1 cellular context compared by ENCODE assay signal in genomic region chr2:43461461-43462073, GRCh38.
A peak's percentile ranks its signal among the peaks of the same experiment; 100 is the strongest.
TF ChIP-seq lines count a peak whose summit lies in the region.

No MANE protein-coding gene starts in this region.

TF ChIP-seq in GM12878, 131 proteins besides CTCF, POLR2A, EP300 and RAD21 (continued from another document and continues in another):
- TF ChIP-seq SREBF1 (IDR thresholded peaks at IDR 0.05; ENCODE audit: low read length) (no peak), RUNX3 (IDR thresholded peaks at IDR 0.05; ENCODE audit: low read length) (peak; percentile 86), ZNF384 (IDR thresholded peaks at IDR 0.05; ENCODE audit: borderline replicate concordance, low read depth, low read length) (no peak), TARDBP (IDR thresholded peaks at IDR 0.05; ENCODE audit: borderline replicate concordance) (no peak), KAT2A (conservative IDR thresholded peaks at IDR 0.05; ENCODE audit: control insufficient read depth, low read depth, low read length) (no peak), IRF3 (IDR thresholded peaks at IDR 0.05) (no peak), MYB (IDR thresholded peaks at IDR 0.05; ENCODE audit: borderline replicate concordance, low read depth, low read length) (no peak), KLF5 (IDR thresholded peaks at IDR 0.05; ENCODE audit: partially characterized antibody) (no peak), RELB (IDR thresholded peaks at IDR 0.05; ENCODE audit: low read depth) (peak; percentile 58; the same call in 1 of the 2 replicates), BCL3 (IDR thresholded peaks at IDR 0.05; ENCODE audit: borderline replicate concordance, insufficient read depth, low read depth, low read length, poor library complexity, severe bottlenecking) (no peak), BCLAF1 (IDR thresholded peaks at IDR 0.05) (no peak), NBN (IDR thresholded peaks at IDR 0.05) (0 out of 2 replicates have a peak, but pooled peaks have one; percentile 50), SMAD1 (IDR thresholded peaks at IDR 0.05; ENCODE audit: low read depth, partially characterized antibody) (no peak), NR2F1 (conservative IDR thresholded peaks at IDR 0.05) (peak; percentile 97), CHD2 (IDR thresholded peaks at IDR 0.05; ENCODE audit: borderline replicate concordance, low read depth, low read length) (peak; percentile 65; the same call in 1 of the 2 replicates), SPI1 (IDR thresholded peaks at IDR 0.05; ENCODE audit: borderline replicate concordance, insufficient read depth, low read depth, low read length) (peak; percentile 83), PRDM15 (CRISPR knock-in tag; IDR thresholded peaks at IDR 0.05) (no peak), JUNB (IDR thresholded peaks at IDR 0.05) (0 out of 2 replicates have a peak, but pooled peaks have one; percentile 13), RAD51 (IDR thresholded peaks at IDR 0.05) (no peak), HSF1 (IDR thresholded peaks at IDR 0.05; ENCODE audit: low read depth, low read length) (no peak), TCF7 (IDR thresholded peaks at IDR 0.05; ENCODE audit: borderline replicate concordance) (no peak), RFX5 (IDR thresholded peaks at IDR 0.05; ENCODE audit: low read depth, low read length) (no peak), ELK1 (IDR thresholded peaks at IDR 0.05; ENCODE audit: low read depth, low read length) (no peak), IRF5 (IDR thresholded peaks at IDR 0.05; ENCODE audit: borderline replicate concordance) (no peak), NFYA (IDR thresholded peaks at IDR 0.05; ENCODE audit: borderline replicate concordance, low read depth, low read length) (no peak), ZNF687 (IDR thresholded peaks at IDR 0.05) (peak; percentile 59), E2F8 (IDR thresholded peaks at IDR 0.05; ENCODE audit: low read depth, partially characterized antibody) (no peak), PBX3 (IDR thresholded peaks at IDR 0.05; ENCODE audit: insufficient replicate concordance, low read depth, low read length) (no peak), ATF7 (IDR thresholded peaks at IDR 0.05; ENCODE audit: low read depth) (peak; percentile 19; the same call in 1 of the 2 replicates), ZNF24 (IDR thresholded peaks at IDR 0.05) (peak; percentile 14; the same call in 1 of the 2 replicates)
